26 cellular contexts compared by ENCODE assay signal in genomic region chr12:27451416-27451815, GRCh38. TPM values are rescaled to one million over a fixed set of nuclear protein-coding genes. Genes with fewer than 3 reads are reported as not detected.
DNase-seq lines count a peak whose midpoint lies in the region; ATAC-seq, FAIRE-seq and TF ChIP-seq lines count a peak whose summit lies in the region.
"Had no signal": no experiment of that assay in that cellular context is flagged by ENCODE, and none has a peak within 500 bp of the region (broad histone marks: within the 10 kb centered on the region; RNA-seq: fewer than 3 reads in every experiment).

No MANE protein-coding gene starts in this region.

- H3K9me2 ChIP-seq in SK-N-SH, result no peaks in the 10 kb centered on the region

- in situ Hi-C loops in HepG2 (cut with HindIII; ENCODE audit: extremely low pct_ligation_motif_present, low pct_unique_long_range_greater_than_20kb), result no loop called here

- no peak for FAIRE-seq in HepG2 (lab: Jason Lieb, UNC)
- peak; percentile 87 for FAIRE-seq in HTR-8/SVneo (lab: Jason Lieb, UNC)
- peak; percentile 81 for FAIRE-seq in urothelium cell line (lab: Jason Lieb, UNC)
- FAIRE-seq: A204.1, GM19239 had no signal

- no peak for DNase-seq in SK-N-SH
- no peak for DNase-seq in HepG2 (ENCODE audit: low spot score)
- no peak for DNase-seq in right lobe of liver
- DNase-seq in HTR-8/SVneo (ENCODE audit: insufficient read length, low spot score), result no peak
- no peak for DNase-seq in urothelium cell line (ENCODE audit: low spot score)
- DNase-seq in D341Med (ENCODE audit: low spot score), result no peak
- no peak for DNase-seq in stimulated activated CD4-positive, alpha-beta T cell treated with anti-CD3 and anti-CD28 coated beads, Interleukin-1b, Interleukin-23, amount 100 ng/mL, for 48 hours
- DNase-seq: CD4-positive, alpha-beta T cell; CD8-positive, alpha-beta memory T cell; DMS53; DMS79 treated with DMSO at 0.1 percent for 48 hours; GF-D8; GM23248; H9; HFFc6 had no signal

- H3F3A ChIP-seq in SK-N-SH (replicated peaks; ENCODE audit: insufficient read depth), result no peaks in the 10 kb centered on the region

- no peak for TF ChIP-seq RAD21 in SK-N-SH (IDR thresholded peaks at IDR 0.05; ENCODE audit: low read length)
- no peak for TF ChIP-seq RAD21 in HepG2 (CRISPR knock-in tag; IDR thresholded peaks at IDR 0.05)

- no peak for TF ChIP-seq CTCF in SK-N-SH (IDR thresholded peaks at IDR 0.05)
- no peak for TF ChIP-seq CTCF in HepG2 (CRISPR knock-in tag; IDR thresholded peaks at IDR 0.05)
- no peak for TF ChIP-seq CTCF in right lobe of liver (IDR thresholded peaks at IDR 0.05)

- H3K79me2 ChIP-seq in SK-N-SH (ENCODE audit: insufficient read depth), result no peaks in the 10 kb centered on the region
- H3K79me2 ChIP-seq in HepG2 (ENCODE audit: insufficient read depth, low read length), result no peaks in the 10 kb centered on the region

- H3K9ac ChIP-seq in SK-N-SH (no peak overlapping the region), HepG2 (ENCODE audit: insufficient read depth, low read depth, low read length) (no peak overlapping the region)
- H3K9ac ChIP-seq: BLaER1 treated with 17β-estradiol and CSF1 and Interleukin-3, amounts not matched to agents 10 nM and 100 nM; GM23248 had no signal

- H3K9me3 ChIP-seq in SK-N-SH, result no peaks in the 10 kb centered on the region
- no peaks in the 10 kb centered on the region for H3K9me3 ChIP-seq in HepG2 (ENCODE audit: low read length)
- H3K9me3 ChIP-seq in right lobe of liver, result no peaks in the 10 kb centered on the region

- H4K20me1 ChIP-seq in SK-N-SH (ENCODE audit: insufficient read depth) (no peaks in the 10 kb centered on the region), HepG2 (ENCODE audit: insufficient read depth, low read length) (no peaks in the 10 kb centered on the region)
- H4K20me1 ChIP-seq: BLaER1 treated with 17β-estradiol and CSF1 and Interleukin-3, amounts not matched to agents 10 nM and 100 nM had no signal

- CTCF ChIA-PET in SK-N-SH (lab: Yijun Ruan, JAX) (interaction anchor here (1.1 kb wide), 1 partner anchor 15 kb away, joined by 3 read pairs; no protein-coding TSS in a partner anchor), HepG2 (lab: Yijun Ruan, JAX; ENCODE audit: low intra/inter-chr PET ratio, low total read pairs) (no interaction called here)

- no peaks in the 10 kb centered on the region for H3K4me1 ChIP-seq in SK-N-SH (ENCODE audit: control insufficient read depth in 1 of 2, insufficient read depth in 2 of 2, low read depth in 1 of 2, low read length in 1 of 2)
- H3K4me1 ChIP-seq in HepG2 (ENCODE audit: insufficient read depth, low read length), result peaks cover 11% of the 10 kb centered on the region
- no peaks in the 10 kb centered on the region for H3K4me1 ChIP-seq in right lobe of liver

- no peak overlapping the region for H2AFZ ChIP-seq in SK-N-SH (ENCODE audit: low read depth)
- no peak overlapping the region for H2AFZ ChIP-seq in HepG2 (ENCODE audit: low read length)
- H2AFZ ChIP-seq: GM23248 had no signal

- H3K4me2 ChIP-seq in SK-N-SH (no peak overlapping the region), HepG2 (ENCODE audit: low read depth, low read length) (no peak overlapping the region)

- ATAC-seq in SK-N-SH treated with all-trans-retinoic acid at 6 μM for 48 hours (no peak), HepG2 (no peak), right lobe of liver (no peak)
- ATAC-seq: HCT116 had no signal

- H3K27me3 ChIP-seq in SK-N-SH (ENCODE audit: insufficient read depth) (no peaks in the 10 kb centered on the region), HepG2 (ENCODE audit: control insufficient read depth in 1 of 2, insufficient read depth in 2 of 2, low read length in 2 of 2) (no peaks in the 10 kb centered on the region; a peak in 1 of 5 replicates), right lobe of liver (no peaks in the 10 kb centered on the region)
- H3K27me3 ChIP-seq: BLaER1 treated with 17β-estradiol and CSF1 and Interleukin-3, amounts not matched to agents 10 nM and 100 nM had no signal

- TF ChIP-seq POLR2A in HepG2 (IDR thresholded peaks at IDR 0.05; ENCODE audit: insufficient read depth in 1 of 2, low read depth in 2 of 2, low read length in 2 of 2) (no peak), right lobe of liver (IDR thresholded peaks at IDR 0.05) (no peak)

- H3K4me3 ChIP-seq in SK-N-SH (ENCODE audit: low read depth in 2 of 2, low read length in 1 of 2), result no peak overlapping the region
- no peak overlapping the region for H3K4me3 ChIP-seq in HepG2 (replicated peaks in 1 of 3; ENCODE audit: insufficient read depth in 1 of 3, low read depth in 2 of 3, low read length in 3 of 3)
- H3K4me3 ChIP-seq in right lobe of liver, result no peak overlapping the region
- H3K4me3 ChIP-seq: BLaER1 treated with 17β-estradiol and CSF1 and Interleukin-3, amounts not matched to agents 10 nM and 100 nM; GM23248 had no signal

- H3K36me3 ChIP-seq in SK-N-SH (replicated peaks in 1 of 2; ENCODE audit: control insufficient read depth in 1 of 2, insufficient read depth in 2 of 2, low read length in 1 of 2) (no peaks in the 10 kb centered on the region), HepG2 (replicated peaks in 1 of 2; ENCODE audit: control insufficient read depth in 1 of 2, insufficient read depth in 2 of 2, low read length in 2 of 2) (no peaks in the 10 kb centered on the region), right lobe of liver (no peaks in the 10 kb centered on the region)
- H3K36me3 ChIP-seq: BLaER1 treated with 17β-estradiol and CSF1 and Interleukin-3, amounts not matched to agents 10 nM and 100 nM had no signal

- WGBS in SK-N-SH (ENCODE audit: low lambda C conversion rate), result 73% methylated on average over 4 of the region's 4 CpGs
- 8% methylated on average over 4 of the region's 4 CpGs for WGBS in HepG2 (ENCODE audit: low lambda C conversion rate)
- WGBS in right lobe of liver (ENCODE audit: insufficient coverage, low coverage, low lambda C conversion rate, missing lambda C conversion rate), result 38% methylated on average over 4 of the region's 4 CpGs

- TF ChIP-seq EP300 in SK-N-SH (IDR thresholded peaks at IDR 0.05; ENCODE audit: borderline replicate concordance in 1 of 2, low read depth in 1 of 2, low read length in 1 of 2) (no peak), HepG2 (IDR thresholded peaks at IDR 0.05; ENCODE audit: low read depth in 2 of 2, low read length in 2 of 2) (no peak), HepG2 (CRISPR knock-in tag; IDR thresholded peaks at IDR 0.05; ENCODE audit: borderline replicate concordance) (no peak)

- no peak overlapping the region for H3K27ac ChIP-seq in SK-N-SH (ENCODE audit: low read depth in 2 of 2, low read length in 1 of 2)
- no peak overlapping the region for H3K27ac ChIP-seq in HepG2 (ENCODE audit: extremely low read length, insufficient read depth, low read length)
- no peak overlapping the region for H3K27ac ChIP-seq in right lobe of liver
- H3K27ac ChIP-seq: 22Rv1; BLaER1 treated with 17β-estradiol and CSF1 and Interleukin-3, amounts not matched to agents 10 nM and 100 nM; GM23248 had no signal

- intact Hi-C loops in HepG2 (cut with micrococcal nuclease; ENCODE audit: unreplicated experiment) (no loop called here), right lobe of liver (cut with DNase I) (no loop called here)

- POLR2A ChIA-PET in SK-N-SH (lab: Yijun Ruan, JAX) (no interaction called here), HepG2 (lab: Yijun Ruan, JAX) (no interaction called here)

- no TSS peak for BruUV-seq in HepG2 (replicated peaks; lab: Mats Ljungman, UMichigan)

TF ChIP-seq in SK-N-SH, 30 proteins besides CTCF, POLR2A, EP300 and RAD21 (continues in another document):
- TF ChIP-seq TAF1 (IDR thresholded peaks at IDR 0.05; ENCODE audit: borderline replicate concordance, low read depth, low read length), result no peak

TF ChIP-seq in SK-N-SH treated with all-trans-retinoic acid at 6 μM for 48 hours, 23 proteins besides CTCF, POLR2A, EP300 and RAD21 (continues in another document):
- TF ChIP-seq ESRRG (CRISPR knock-in tag; IDR thresholded peaks at IDR 0.05) (no peak), ISL1 (CRISPR knock-in tag; IDR thresholded peaks at IDR 0.05) (no peak)

TF ChIP-seq in HepG2, 621 proteins besides CTCF, POLR2A, EP300 and RAD21 (continues in another document):
- peak; percentile 83 for TF ChIP-seq MIER2 (CRISPR knock-in tag; IDR thresholded peaks at IDR 0.05)
- no peak for TF ChIP-seq MXD3 (CRISPR knock-in tag; IDR thresholded peaks at IDR 0.05)

RNA-seq across cellular contexts. Expression of gene SMCO2, which starts 4.9 kb away (rescaled TPM):
- polyA plus RNA-seq in SK-N-SH (2012; rRNA removed) (0.21 and 0.26 TPM in 2 replicates), HepG2 (2011; rRNA removed) (0.15 and 0.35 TPM in 2 replicates)
- polyA plus RNA-seq in SK-N-SH (2012; cell fraction: cytosol; rRNA removed), result 0.16 and 0.37 TPM in 2 replicates
- 0.89 and 2.0 TPM in 2 replicates for polyA plus RNA-seq in SK-N-SH (2012; cell fraction: nucleus; rRNA removed)
- total RNA-seq in HepG2 (2016; rRNA removed; fragmentation: Illumina TruSeq; extraction: Trizol) (not detected in 2 replicates), right lobe of liver (under 1 TPM in 1 of 6 experiments, not detected in 5; 0.31 TPM)
- total RNA-seq in HepG2 (2016; cell fraction: cytosol; rRNA removed; fragmentation: Illumina TruSeq; extraction: Trizol; ENCODE audit: low read depth), result 0.26 TPM in 1 of 2 replicates, not detected in the other
- total RNA-seq in HepG2 (2016; cell fraction: insoluble cytoplasmic fraction; rRNA removed; fragmentation: Illumina TruSeq; extraction: Trizol), result 0.13 TPM in 1 of 2 replicates, not detected in the other
- total RNA-seq in HepG2 (2016; cell fraction: membrane; rRNA removed; fragmentation: Illumina TruSeq; extraction: Trizol), result 0.83 TPM in 1 of 2 replicates, not detected in the other
- 0.38 TPM in 1 of 2 replicates, not detected in the other for total RNA-seq in HepG2 (2016; cell fraction: nucleus; rRNA removed; fragmentation: Illumina TruSeq; extraction: Trizol)
- polyA plus RNA-seq in HepG2 (2011; cell fraction: cytosol; rRNA removed), result not detected in 2 replicates
- 0.35 and 0.45 TPM in 2 replicates for polyA plus RNA-seq in HepG2 (2011; cell fraction: nucleus; rRNA removed)
- 0.15 TPM in 1 of 2 replicates, not detected in the other for polyA plus RNA-seq in HepG2 (2012)
- polyA plus RNA-seq in HepG2 (2016; cell fraction: cytosol; fragmentation: Illumina TruSeq; extraction: Trizol; ENCODE audit: low read depth), result not detected in 2 replicates
- polyA plus RNA-seq in HepG2 (2016; cell fraction: insoluble cytoplasmic fraction; fragmentation: Illumina TruSeq; extraction: Trizol; ENCODE audit: low read depth), result not detected in 2 replicates
- polyA plus RNA-seq in HepG2 (2016; cell fraction: membrane; fragmentation: Illumina TruSeq; extraction: Trizol; ENCODE audit: low read depth), result 0.15 TPM in 1 of 2 replicates, not detected in the other
- polyA plus RNA-seq in HepG2 (2016; cell fraction: nucleus; fragmentation: Illumina TruSeq; extraction: Trizol; ENCODE audit: insufficient read depth, low read depth), result 0.52 TPM in 1 of 2 replicates, not detected in the other
- polyA minus RNA-seq in HepG2 (2011; rRNA and poly(A)+ RNA removed; ENCODE audit: low replicate concordance), result 0.34 TPM in 1 of 2 replicates, not detected in the other
- polyA minus RNA-seq in HepG2 (2011; cell fraction: cytosol; rRNA and poly(A)+ RNA removed), result not detected in 2 replicates
- 0.99 TPM in 1 of 2 replicates, not detected in the other for polyA minus RNA-seq in HepG2 (2011; cell fraction: nucleus; rRNA and poly(A)+ RNA removed)
- total RNA-seq: B cell; CD4-positive, alpha-beta T cell; CD8-positive, alpha-beta memory T cell; Daoy; G401; GM23248; H4; HFFc6 had no signal
- polyA plus RNA-seq: CD14-positive monocyte; CD8-positive, alpha-beta memory T cell; GM23248 had no signal

Comparison
In these comparisons a context has a peak if more than half of its experiments do, and no peak if none do; other contexts are left out.
1. Of the 25 proteins assayed by ChIP-seq in both HepG2 and SK-N-SH: peak only in HepG2: none; only in SK-N-SH: none; in both: REST; in neither: 24.